13 cellular contexts compared by ENCODE assay signal in genomic region chr4:1928356-1929235, GRCh38. TPM values are rescaled to one million over a fixed set of nuclear protein-coding genes. Genes with fewer than 3 reads are reported as not detected.
DNase-seq lines count a peak whose midpoint lies in the region; ATAC-seq and TF ChIP-seq lines count a peak whose summit lies in the region.
"Had no signal": no experiment of that assay in that cellular context is flagged by ENCODE, and none has a peak within 500 bp of the region (broad histone marks: within the 10 kb centered on the region; RNA-seq: fewer than 3 reads in every experiment).

No MANE protein-coding gene starts in this region.

- peaks cover 41% of the 10 kb centered on the region for H3K36me3 Mint-ChIP-seq in activated CD4-positive, alpha-beta T cell treated with anti-CD3 and anti-CD28 coated beads for 36 hours (ENCODE audit: low read depth)
- H3K36me3 Mint-ChIP-seq in chondrocyte (ENCODE audit: low read depth) (peaks cover 11% of the 10 kb centered on the region), osteocyte (ENCODE audit: unreplicated experiment) (peaks cover 24% of the 10 kb centered on the region)

- no peaks in the 10 kb centered on the region for H3K27me3 Mint-ChIP-seq in activated CD4-positive, alpha-beta T cell treated with anti-CD3 and anti-CD28 coated beads for 36 hours
- H3K27me3 Mint-ChIP-seq in chondrocyte (ENCODE audit: low read depth) (no peaks in the 10 kb centered on the region), osteocyte (ENCODE audit: unreplicated experiment) (no peaks in the 10 kb centered on the region)

- POLR2A ChIA-PET in activated CD4-positive, alpha-beta T cell treated with anti-CD3 and anti-CD28 coated beads for 36 hours (lab: Charles Lee): no interaction called here

- peaks cover 30% of the 10 kb centered on the region for H3K36me3 ChIP-seq in suprapubic skin

- TF ChIP-seq POLR2A in suprapubic skin (IDR thresholded peaks at IDR 0.05): no peak

- H3K9me3 Mint-ChIP-seq in activated CD4-positive, alpha-beta T cell treated with anti-CD3 and anti-CD28 coated beads for 36 hours (ENCODE audit: low read depth): no peaks in the 10 kb centered on the region
- H3K9me3 Mint-ChIP-seq in chondrocyte (ENCODE audit: low read depth) (no peaks in the 10 kb centered on the region), osteocyte (ENCODE audit: unreplicated experiment) (no peaks in the 10 kb centered on the region)

- DNase-seq in activated CD4-positive, alpha-beta T cell treated with anti-CD3 and anti-CD28 coated beads for 36 hours: no peak
- DNase-seq in activated CD4-positive, alpha-beta T cell treated with anti-CD3 and anti-CD28 coated beads for 1 hour: no peak
- DNase-seq in NOMO-1 treated with DMSO at 0.1 percent for 48 hours (lab: John Stamatoyannopoulos, UW; ENCODE audit: unreplicated experiment): peak; percentile 96
- DNase-seq in chondrocyte (ENCODE audit: low spot score): no peak
- DNase-seq in osteocyte (ENCODE audit: extremely low spot score, unreplicated experiment): no peak
- no peak for DNase-seq in COLO668 (lab: John Stamatoyannopoulos, UW; ENCODE audit: unreplicated experiment)
- no peak for DNase-seq in kidney tubule cell (ENCODE audit: low spot score)
- DNase-seq in suprapubic skin (ENCODE audit: low spot score in 2 of 2): no peak
- DNase-seq: 8988T, Calu3, esophagus squamous epithelium, midbrain, thyroid gland had no signal

- TF ChIP-seq CTCF in chondrocyte (IDR thresholded peaks at IDR 0.05) (no peak), osteocyte (IDR thresholded peaks at IDR 0.05) (no peak), suprapubic skin (IDR thresholded peaks at IDR 0.05) (no peak)

- H3K4me1 Mint-ChIP-seq in activated CD4-positive, alpha-beta T cell treated with anti-CD3 and anti-CD28 coated beads for 36 hours: no peaks in the 10 kb centered on the region
- H3K4me1 Mint-ChIP-seq in chondrocyte (ENCODE audit: low read depth): peaks cover 11% of the 10 kb centered on the region
- peaks cover 18% of the 10 kb centered on the region for H3K4me1 Mint-ChIP-seq in osteocyte (ENCODE audit: unreplicated experiment)

- no peak overlapping the region for H3K27ac ChIP-seq in suprapubic skin
- H3K27ac ChIP-seq: esophagus squamous epithelium, thyroid gland had no signal

- WGBS in suprapubic skin: 87% methylated on average over 13 of the region's 13 CpGs

- CTCF ChIA-PET in activated CD4-positive, alpha-beta T cell treated with anti-CD3 and anti-CD28 coated beads for 36 hours (lab: Charles Lee): interaction anchor here (1.2 kb wide), 1 partner anchor 29 kb away, joined by 3 read pairs; no protein-coding TSS in a partner anchor

- H3K4me3 ChIP-seq in suprapubic skin: no peak overlapping the region
- H3K4me3 ChIP-seq: esophagus squamous epithelium, thyroid gland had no signal

- H3K27me3 ChIP-seq in suprapubic skin: no peaks in the 10 kb centered on the region
- H3K27me3 ChIP-seq: esophagus squamous epithelium, thyroid gland had no signal

- peak; percentile 35 for ATAC-seq in activated CD4-positive, alpha-beta T cell treated with anti-CD3 and anti-CD28 coated beads for 36 hours

- H3K27ac Mint-ChIP-seq in activated CD4-positive, alpha-beta T cell treated with anti-CD3 and anti-CD28 coated beads for 36 hours: peak overlapping the region; percentile 14
- H3K27ac Mint-ChIP-seq in chondrocyte (ENCODE audit: unreplicated experiment) (peak overlapping the region; percentile 17), osteocyte (ENCODE audit: unreplicated experiment) (peak overlapping the region; percentile 52)

- no peaks in the 10 kb centered on the region for H3K4me1 ChIP-seq in suprapubic skin
- H3K4me1 ChIP-seq: esophagus squamous epithelium had no signal

- intact Hi-C loops in activated CD4-positive, alpha-beta T cell treated with anti-CD3 and anti-CD28 coated beads for 36 hours (cut with DNase I, micrococcal nuclease): no loop called here

- H3K4me3 Mint-ChIP-seq in activated CD4-positive, alpha-beta T cell treated with anti-CD3 and anti-CD28 coated beads for 36 hours: no peak overlapping the region
- H3K4me3 Mint-ChIP-seq in chondrocyte (ENCODE audit: unreplicated experiment): no peak overlapping the region
- H3K4me3 Mint-ChIP-seq in osteocyte (ENCODE audit: unreplicated experiment): no peak overlapping the region

- TF ChIP-seq EP300 in suprapubic skin (IDR thresholded peaks at IDR 0.05): no peak

- H3K9me3 ChIP-seq in suprapubic skin: no peaks in the 10 kb centered on the region
- H3K9me3 ChIP-seq: esophagus squamous epithelium, thyroid gland had no signal

RNA-seq across cellular contexts. Expression of gene NSD2, which starts 57.4 kb away (rescaled TPM):
- 100 to 1,000 TPM; 194 to 232 TPM for total RNA-seq in activated CD4-positive, alpha-beta T cell treated with anti-CD3 and anti-CD28 coated beads for 36 hours
- 46.9 to 56.5 TPM (median 53.5 TPM) in 3 replicates for total RNA-seq in chondrocyte
- total RNA-seq in osteocyte: 63.4 and 66.4 TPM in 2 replicates
- 10 to 100 TPM; 25.3 to 46.7 (median 27.4) TPM for total RNA-seq in suprapubic skin
